ENCODE assay signal across 12 cellular contexts in genomic region chr17:63279498-63280230, GRCh38.
DNase-seq lines count a peak whose midpoint lies in the region; ATAC-seq and TF ChIP-seq lines count a peak whose summit lies in the region.
"Had no signal": no experiment of that assay in that cellular context is flagged by ENCODE, and none has a peak within 500 bp of the region (broad histone marks: within the 10 kb centered on the region; RNA-seq: fewer than 3 reads in every experiment).

No MANE protein-coding gene starts in this region.

- TF ChIP-seq CTCF in mammary epithelial cell (conservative IDR thresholded peaks at IDR 0.05 in 1 of 2, IDR thresholded peaks at IDR 0.05 in 1 of 2; ENCODE audit: extremely low read depth in 1 of 2, insufficient read depth in 1 of 2, low read depth in 1 of 2, low read length in 2 of 2): no peak

- H2AK5ac ChIP-seq in mesenchymal stem cell (ENCODE audit: low read length, severe bottlenecking): no peak overlapping the region

- H3K4me1 ChIP-seq in mammary epithelial cell (ENCODE audit: insufficient read depth, low read length) (peaks cover 51% of the 10 kb centered on the region), mesenchymal stem cell (ENCODE audit: control insufficient read depth, insufficient read depth, low read depth, low read length) (peaks cover 2% of the 10 kb centered on the region)

- H3K9ac ChIP-seq in mammary epithelial cell (ENCODE audit: insufficient read depth, low read length) (peak overlapping the region; percentile 43), mesenchymal stem cell (ENCODE audit: low read length) (peak overlapping the region; percentile 82)

- ATAC-seq in GM21723 (IDR thresholded peaks at IDR 0.05; ENCODE audit: unreplicated experiment): no peak
- ATAC-seq: K562 had no signal

- H3K27ac ChIP-seq in mammary epithelial cell (ENCODE audit: insufficient read depth, low read depth, low read length) (peak overlapping the region; percentile 96), mesenchymal stem cell (ENCODE audit: low read length, poor library complexity, severe bottlenecking) (no peak overlapping the region)

- CTCF ChIA-PET in mammary epithelial cell (lab: Charles Lee; ENCODE audit: low non-redundant PET): no interaction called here

- H3K4me2 ChIP-seq in mammary epithelial cell (ENCODE audit: insufficient read depth, low read depth, low read length): peak overlapping the region; percentile 74
- no peak overlapping the region for H3K4me2 ChIP-seq in mesenchymal stem cell (ENCODE audit: low read length, poor library complexity, severe bottlenecking)

- no peak overlapping the region for H2BK12ac ChIP-seq in mesenchymal stem cell (ENCODE audit: low read length in 2 of 2)

- H4K91ac ChIP-seq in mesenchymal stem cell (ENCODE audit: low read length): no peak overlapping the region

- H2BK5ac ChIP-seq in mesenchymal stem cell (ENCODE audit: low read depth, low read length, poor library complexity, severe bottlenecking): no peak overlapping the region

- no peaks in the 10 kb centered on the region for H4K20me1 ChIP-seq in mammary epithelial cell (ENCODE audit: insufficient read depth, low read length)

- H3K27me3 ChIP-seq in MG63: no peaks in the 10 kb centered on the region
- no peaks in the 10 kb centered on the region for H3K27me3 ChIP-seq in mammary epithelial cell (ENCODE audit: insufficient read depth, low read length)
- H3K27me3 ChIP-seq in mesenchymal stem cell (ENCODE audit: control insufficient read depth in 1 of 2, insufficient read depth in 1 of 2, low read length in 2 of 2): no peaks in the 10 kb centered on the region

- H3K9me3 ChIP-seq in MG63 (peaks cover 4% of the 10 kb centered on the region; the same call in 1 of the 2 replicates), mammary epithelial cell (replicated peaks; ENCODE audit: insufficient read depth, low read length) (no peaks in the 10 kb centered on the region), mesenchymal stem cell (ENCODE audit: control insufficient read depth, low read length) (peaks cover 15% of the 10 kb centered on the region)
- H3K9me3 ChIP-seq: HAP-1 had no signal

- peaks cover 23% of the 10 kb centered on the region for H3K79me2 ChIP-seq in mammary epithelial cell (ENCODE audit: insufficient read depth, low read length)

- DNase-seq in CD1c-positive myeloid dendritic cell (ENCODE audit: extremely low spot score) (peak; percentile 77), MG63 (no peak), mammary epithelial cell (peak; percentile 90), mesenchymal stem cell (peak; percentile 45), posterior cingulate gyrus (no peak), HT-29 (ENCODE audit: low spot score) (no peak)
- DNase-seq in stimulated activated CD4-positive, alpha-beta T cell treated with anti-CD3 and anti-CD28 coated beads, Interleukin-2, amount 100 ng/mL, for 48 hours: no peak
- DNase-seq: aorta, kidney glomerular epithelial cell had no signal

- H2AFZ ChIP-seq in mammary epithelial cell (ENCODE audit: low read depth, low read length) (no peak overlapping the region), mesenchymal stem cell (ENCODE audit: low read depth, low read length) (no peak overlapping the region)

- H2BK120ac ChIP-seq in mesenchymal stem cell (ENCODE audit: low read depth, low read length): no peak overlapping the region

- BruUV-seq in mammary epithelial cell (replicated peaks; lab: Mats Ljungman, UMichigan): TSS peak; percentile 94

- intact Hi-C loops in mammary epithelial cell (cut with micrococcal nuclease) (no loop called here), posterior cingulate gyrus (cut with DNase I) (no loop called here)

- 17% methylated on average over 2 of the region's 2 CpGs for WGBS in mammary epithelial cell (ENCODE audit: low coverage, missing lambda C conversion rate)
- WGBS in mesenchymal stem cell: 10% methylated on average over 1 of the region's 2 CpGs

- no peak overlapping the region for H4K8ac ChIP-seq in mesenchymal stem cell (ENCODE audit: low read length)

- H3K14ac ChIP-seq in mesenchymal stem cell (ENCODE audit: low read length in 2 of 2): no peak overlapping the region

- no peak overlapping the region for H3K23ac ChIP-seq in mesenchymal stem cell (ENCODE audit: low read length in 2 of 2)

- peak overlapping the region; percentile 10; the same call in 1 of the 2 replicates for H3K4me3 ChIP-seq in MG63
- H3K4me3 ChIP-seq in mammary epithelial cell (replicated peaks in 1 of 3; ENCODE audit: insufficient read depth in 1 of 3, low read depth in 2 of 3, low read length in 3 of 3): no peak overlapping the region
- H3K4me3 ChIP-seq in mesenchymal stem cell (ENCODE audit: insufficient read depth in 1 of 2, low read depth in 1 of 2, low read length in 2 of 2): peak overlapping the region in 1 of 2 experiments; percentile 33
- H3K4me3 ChIP-seq: HAP-1, K562 had no signal

- H2BK15ac ChIP-seq in mesenchymal stem cell (ENCODE audit: low read depth, poor library complexity, severe bottlenecking): no peak overlapping the region

- H3K4ac ChIP-seq in mesenchymal stem cell (ENCODE audit: low read depth in 1 of 2, low read length in 2 of 2): no peak overlapping the region

- H3K18ac ChIP-seq in mesenchymal stem cell (ENCODE audit: low read depth in 1 of 2, low read length in 2 of 2): no peak overlapping the region

- dilution Hi-C loops in mammary epithelial cell (cut with HindIII; ENCODE audit: low sequenced_read_pairs): no loop called here

- H3K36me3 ChIP-seq in MG63: no peaks in the 10 kb centered on the region
- H3K36me3 ChIP-seq in mammary epithelial cell (ENCODE audit: insufficient read depth, low read length): no peaks in the 10 kb centered on the region
- H3K36me3 ChIP-seq in mesenchymal stem cell (ENCODE audit: control insufficient read depth in 1 of 2, insufficient read depth in 2 of 2, low read depth in 1 of 2, low read length in 2 of 2): peaks cover 0 to 7% of the 10 kb centered on the region in 2 experiments
- H3K36me3 ChIP-seq: HAP-1 had no signal

- peaks cover 10% of the 10 kb centered on the region for H3K79me1 ChIP-seq in mesenchymal stem cell (replicated peaks; ENCODE audit: low read length, poor library complexity, severe bottlenecking)

- in situ Hi-C loops in mammary epithelial cell (cut with MboI; ENCODE audit: low sequenced_read_pairs in 2 of 2): no loop called here

Comparison
In these comparisons a context has a peak if more than half of its experiments do, and no peak if none do; other contexts are left out.
1. DNase-seq: peak in CD1c-positive myeloid dendritic cell (single experiment), mammary epithelial cell (single experiment) and mesenchymal stem cell (single experiment); none in MG63 (single experiment), posterior cingulate gyrus (0 of 10), HT-29 (single experiment) and stimulated activated CD4-positive, alpha-beta T cell treated with anti-CD3 and anti-CD28 coated beads, Interleukin-2, amount 100 ng/mL, for 48 hours (0 of 2).